8 cellular contexts compared by ENCODE assay signal in genomic region chr10:102504179-102504975, GRCh38. TPM values are rescaled to one million over a fixed set of nuclear protein-coding genes. Genes with fewer than 3 reads are reported as not detected.
DNase-seq lines count a peak whose midpoint lies in the region; ATAC-seq and TF ChIP-seq lines count a peak whose summit lies in the region.

No MANE protein-coding gene starts in this region.

- no peak for TF ChIP-seq CTCF in spleen (IDR thresholded peaks at IDR 0.05 in 8 of 11, conservative IDR thresholded peaks at IDR 0.05 in 3 of 11)

- ATAC-seq in HG03139 (IDR thresholded peaks at IDR 0.05; ENCODE audit: unreplicated experiment) (no peak), GM21825 (IDR thresholded peaks at IDR 0.05; ENCODE audit: unreplicated experiment) (no peak), GM21515 (IDR thresholded peaks at IDR 0.05; ENCODE audit: unreplicated experiment) (no peak)

- peak overlapping the region; percentile 65 for H3K4me3 ChIP-seq in H7 (ENCODE audit: insufficient read depth, low read depth, low read length)
- H3K4me3 ChIP-seq in SJCRH30 = peak overlapping the region; percentile 88
- peak overlapping the region; percentile 76 to 98 (median 92) for H3K4me3 ChIP-seq in spleen

- H3K36me3 ChIP-seq in H7 (replicated peaks; ENCODE audit: control insufficient read depth, insufficient read depth, low read length) (peaks cover 4% of the 10 kb centered on the region), SJCRH30 (peaks cover 3% of the 10 kb centered on the region), spleen (peaks cover 0 to 32% (median 5%) of the 10 kb centered on the region in 6 donors)

- H3K4me1 ChIP-seq in SJCRH30 = peaks cover 8% of the 10 kb centered on the region
- H3K4me1 ChIP-seq in spleen = peaks cover 29 to 87% (median 59%) of the 10 kb centered on the region in 6 donors

- intact Hi-C loops in spleen (cut with DNase I; ENCODE audit: low total_unique reads) = loop anchor here (5.0 kb wide), 1 partner anchor 78 kb away; no protein-coding TSS in a partner anchor

- H3K27me3 ChIP-seq in H7 (ENCODE audit: control insufficient read depth, insufficient read depth, low read length) = peaks cover 4% of the 10 kb centered on the region; the same call in 1 of the 2 replicates
- no peaks in the 10 kb centered on the region for H3K27me3 ChIP-seq in SJCRH30
- H3K27me3 ChIP-seq in spleen (replicated peaks in 1 of 7) = no peaks in the 10 kb centered on the region

- no peak for TF ChIP-seq POLR2A in spleen (IDR thresholded peaks at IDR 0.05)

- 1 to 2% (median 1%) methylated on average over 34 to 47 of the region's 47 CpGs for WGBS in spleen, 5 donors

- DNase-seq in H7 (peak; percentile 81), SJCRH30 (peak; percentile 51 to 64), astrocyte of the hippocampus (ENCODE audit: low read depth, low spot score) (peak; percentile 54), iPS-NIHi7 (ENCODE audit: extremely low spot score) (peak; percentile 52), spleen (peak; percentile 89)

- H3K9me3 ChIP-seq in SJCRH30 (replicated peaks) (no peaks in the 10 kb centered on the region), spleen (no peaks in the 10 kb centered on the region)

- H3K27ac ChIP-seq in SJCRH30 = no peak overlapping the region
- peak overlapping the region; percentile 74 to 97 (median 93) for H3K27ac ChIP-seq in spleen

RNA-seq across cellular contexts. Expression of gene SUFU, which starts 0.6 kb away (rescaled TPM):
- 3.5 and 4.2 TPM in 2 replicates for total RNA-seq in H7 (2014; rRNA removed; shearing (Covaris generic))
- 10.5 and 12.6 TPM in 2 replicates for total RNA-seq in SJCRH30 (2014; rRNA removed; shearing (Covaris generic))
- total RNA-seq in spleen = 10 to 100 TPM; 11.4 to 21.9 (median 15.1) TPM
- 1 to 10 TPM; 2.0 to 6.3 (median 2.8) TPM for polyA plus RNA-seq in spleen

RNA-seq across cellular contexts. Expression of gene ACTR1A, which starts 1.9 kb away (rescaled TPM):
- 144 and 180 TPM in 2 replicates for total RNA-seq in H7 (2014; rRNA removed; shearing (Covaris generic))
- 257 and 271 TPM in 2 replicates for total RNA-seq in SJCRH30 (2014; rRNA removed; shearing (Covaris generic))
- 10 to 100 TPM; 64.0 to 90.8 (median 76.7) TPM for total RNA-seq in spleen
- polyA plus RNA-seq in spleen = 10 to 100 TPM; 25.5 to 54.3 (median 34.7) TPM

RNA-seq across cellular contexts. Expression of gene C10orf95, which starts 53.0 kb away (rescaled TPM):
- 0.30 and 0.45 TPM in 2 replicates for total RNA-seq in H7 (2014; rRNA removed; shearing (Covaris generic))
- 0.08 and 0.15 TPM in 2 replicates for total RNA-seq in SJCRH30 (2014; rRNA removed; shearing (Covaris generic))
- total RNA-seq in spleen = under 1 TPM in 4 of 7 donors, not detected in 3; 0.33 to 0.77 (median 0.47) TPM
- polyA plus RNA-seq in spleen = under 1 TPM; 0.06 to 0.33 (median 0.18) TPM
